ENCODE assay signal across 8 cellular contexts in the genomic region with DNA sequence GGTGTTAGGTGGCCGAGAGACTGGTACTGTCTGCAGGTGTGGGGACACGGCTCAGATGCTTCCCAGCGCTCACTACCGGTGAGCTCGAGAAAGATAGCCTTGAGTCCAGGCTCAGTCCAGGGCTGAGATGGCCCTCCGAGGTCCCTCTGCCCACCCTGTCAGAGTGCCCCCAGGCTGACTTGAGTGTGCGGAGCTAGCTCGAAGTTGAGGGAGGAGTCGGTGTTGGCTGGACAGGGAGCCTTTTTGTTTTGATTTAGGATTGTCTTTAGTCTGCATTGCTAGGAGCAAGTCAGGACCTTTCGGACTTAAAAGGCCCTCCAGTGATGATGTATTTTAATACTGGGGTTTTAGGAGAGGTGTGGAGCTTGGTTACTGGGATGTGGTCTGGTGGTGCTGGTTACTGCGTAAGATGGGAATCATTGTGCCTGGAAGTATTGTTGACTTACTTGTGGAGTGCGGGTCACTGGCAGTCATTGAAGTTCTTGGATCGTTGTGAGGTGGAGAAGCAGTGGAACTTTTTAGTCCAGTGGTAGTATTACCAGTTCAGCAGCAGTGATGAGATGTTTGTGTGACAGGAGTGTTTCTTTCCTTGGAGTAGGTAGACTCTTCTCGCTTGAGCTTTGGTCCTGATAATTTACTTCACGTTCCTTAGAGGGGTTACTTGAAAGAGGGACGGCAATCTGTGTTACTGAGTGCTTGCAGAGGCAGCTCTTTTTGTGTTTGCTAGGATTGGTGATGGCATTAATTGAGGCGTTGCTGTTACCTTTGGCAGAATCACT. TPM values are rescaled to one million over a fixed set of nuclear protein-coding genes. Genes with fewer than 3 reads are reported as not detected.
DNase-seq lines count a peak whose midpoint lies in the region; ATAC-seq and TF ChIP-seq lines count a peak whose summit lies in the region.

No MANE protein-coding gene starts in this region.

- H3K9ac ChIP-seq in MM.1S (ENCODE audit: low read length) (peak overlapping the region; percentile 65), iPS-18a (ENCODE audit: low read length) (peak overlapping the region; percentile 26)

- H3K4me1 ChIP-seq in MM.1S (ENCODE audit: low read length) (peaks cover 14% of the 10 kb centered on the region), iPS-18a (ENCODE audit: control insufficient read depth, low read depth, low read length) (no peaks in the 10 kb centered on the region), spleen (peaks cover 16 to 41% (median 25%) of the 10 kb centered on the region in 6 donors)

- H3K27me3 ChIP-seq in MM.1S (replicated peaks; ENCODE audit: insufficient read depth, low read length) (no peaks in the 10 kb centered on the region), iPS-18a (ENCODE audit: control insufficient read depth, insufficient read depth, low read length) (peaks cover 6% of the 10 kb centered on the region), spleen (replicated peaks in 1 of 7) (no peaks in the 10 kb centered on the region)

- TF ChIP-seq CTCF in MM.1S (IDR thresholded peaks at IDR 0.05; ENCODE audit: low read length) (peak; percentile 4; the same call in 1 of the 2 replicates), spleen (IDR thresholded peaks at IDR 0.05 in 8 of 11, conservative IDR thresholded peaks at IDR 0.05 in 3 of 11) (no peak)

- peaks cover 34% of the 10 kb centered on the region for H3K79me2 ChIP-seq in MM.1S (ENCODE audit: low read length)

- no peaks in the 10 kb centered on the region for H3F3A ChIP-seq in MM.1S (ENCODE audit: insufficient read depth, low read length)

- TF ChIP-seq POLR2A in spleen (IDR thresholded peaks at IDR 0.05) = no peak

- intact Hi-C loops in spleen (cut with DNase I; ENCODE audit: low total_unique reads) = no loop called here

- H3K4me3 ChIP-seq in MM.1S (ENCODE audit: low read length) (peak overlapping the region; percentile 100), iPS-18a (ENCODE audit: low read length) (peak overlapping the region; percentile 95), spleen (peak overlapping the region; percentile 71 to 98 (median 88))

- no peaks in the 10 kb centered on the region for H4K20me1 ChIP-seq in MM.1S (ENCODE audit: insufficient read depth, low read length)

- peak overlapping the region; percentile 81 for H2AFZ ChIP-seq in MM.1S (ENCODE audit: low read length)

- H3K36me3 ChIP-seq in MM.1S (replicated peaks; ENCODE audit: insufficient read depth, low read length) (no peaks in the 10 kb centered on the region), iPS-18a (ENCODE audit: control insufficient read depth, low read depth, low read length) (no peaks in the 10 kb centered on the region), spleen (no peaks in the 10 kb centered on the region)

- DNase-seq in EH (ENCODE audit: low read depth) (peak; percentile 36), MM.1S (no peak), amniotic epithelial cell (ENCODE audit: low read depth) (peak; percentile 12), spleen (no peak)
- DNase-seq in stimulated activated CD4-positive, alpha-beta T cell treated with anti-CD3 and anti-CD28 coated beads, Interleukin-4, amount 100 ng/mL, for 4 hours = no peak

- peak overlapping the region; percentile 50; the same call in 1 of the 2 replicates for H3K27ac ChIP-seq in MM.1S (ENCODE audit: low read length)
- H3K27ac ChIP-seq in iPS-18a (ENCODE audit: low read length) = no peak overlapping the region
- peak overlapping the region; percentile 17 to 87 (median 84) for H3K27ac ChIP-seq in spleen

- no peaks in the 10 kb centered on the region for H3K9me2 ChIP-seq in MM.1S (replicated peaks; ENCODE audit: insufficient read depth, low read length)

- H3K9me3 ChIP-seq in MM.1S (replicated peaks; ENCODE audit: insufficient read depth, low read length) = no peaks in the 10 kb centered on the region
- H3K9me3 ChIP-seq in iPS-18a (ENCODE audit: control insufficient read depth, low read depth, low read length) = no peaks in the 10 kb centered on the region
- no peaks in the 10 kb centered on the region for H3K9me3 ChIP-seq in spleen

- WGBS in spleen, 5 donors = 12 to 39% (median 25%) methylated on average over 10 to 17 of the region's 17 CpGs

- peak overlapping the region; percentile 83 for H3K4me2 ChIP-seq in MM.1S (ENCODE audit: low read depth, low read length)

- no peak for ATAC-seq in GM21717 (IDR thresholded peaks at IDR 0.05; ENCODE audit: unreplicated experiment)
- no peak for ATAC-seq in GM18861 (IDR thresholded peaks at IDR 0.05; ENCODE audit: unreplicated experiment)

RNA-seq across cellular contexts. Expression of a gene that starts 0.6 kb away (rescaled TPM):
- 10 to 100 TPM in 6 of 7 donors, 1 to 10 TPM in 1; 8.2 to 27.1 (median 15.7) TPM for total RNA-seq in spleen
- polyA plus RNA-seq in spleen = 1 to 10 TPM; 1.9 to 3.5 (median 3.1) TPM

RNA-seq across cellular contexts. Expression of a gene that starts 0.7 kb away (rescaled TPM):
- total RNA-seq in spleen = 10 to 100 TPM; 35.0 to 93.3 (median 39.9) TPM
- polyA plus RNA-seq in spleen = 10 to 100 TPM; 23.5 to 29.7 (median 27.5) TPM

Comparison
In these comparisons a context has a peak if more than half of its experiments do, and no peak if none do; other contexts are left out.
1. DNase-seq: peak in EH (single experiment) and amniotic epithelial cell (single experiment); none in MM.1S (single experiment), spleen (single experiment) and stimulated activated CD4-positive, alpha-beta T cell treated with anti-CD3 and anti-CD28 coated beads, Interleukin-4, amount 100 ng/mL, for 4 hours (0 of 2).
2. Peak in every context shown above with its lines, with median percentiles within 50 percentile points of each other: H3K4me3 ChIP-seq.